In genomic region chr19:34734601-34735103, GRCh38 we compare ENCODE assay signal across 8 cellular contexts. TPM values are rescaled to one million over a fixed set of nuclear protein-coding genes. Genes with fewer than 3 reads are reported as not detected.
DNase-seq lines count a peak whose midpoint lies in the region; ATAC-seq and TF ChIP-seq lines count a peak whose summit lies in the region.

No MANE protein-coding gene starts in this region.

- H3K9me2 ChIP-seq in OCI-LY7 (ENCODE audit: insufficient read depth, low read length) = no peaks in the 10 kb centered on the region

- H3K9me3 Mint-ChIP-seq in progenitor cell of endocrine pancreas (ENCODE audit: low read depth) = peaks cover 6% of the 10 kb centered on the region

- peaks cover 17% of the 10 kb centered on the region for H3K4me1 ChIP-seq in OCI-LY7 (ENCODE audit: insufficient read depth, low read length, poor library complexity, severe bottlenecking)
- H3K4me1 ChIP-seq in esophagus (ENCODE audit: control insufficient read depth in 2 of 2, insufficient read depth in 2 of 2, low read length in 1 of 2) = peaks cover 4 to 16% of the 10 kb centered on the region in 2 donors

- peaks cover 2% of the 10 kb centered on the region; the same call in 1 of the 2 replicates for H3K36me3 ChIP-seq in GM06990 (ENCODE audit: control insufficient read depth, insufficient read depth, low read length)
- peaks cover 11% of the 10 kb centered on the region for H3K36me3 ChIP-seq in OCI-LY7 (ENCODE audit: insufficient read depth, low read length)
- H3K36me3 ChIP-seq in esophagus (ENCODE audit: control insufficient read depth in 2 of 2, insufficient read depth in 2 of 2, low read length in 1 of 2) = peaks cover 0 to 10% of the 10 kb centered on the region in 2 donors

- H3K4me1 Mint-ChIP-seq in progenitor cell of endocrine pancreas (ENCODE audit: low read depth) = peaks cover 16% of the 10 kb centered on the region

- peak overlapping the region; percentile 93 for H3K4me3 Mint-ChIP-seq in progenitor cell of endocrine pancreas (ENCODE audit: low read depth)

- intact Hi-C loops in OCI-LY7 (cut with micrococcal nuclease; ENCODE audit: unreplicated experiment) = no loop called here

- peak overlapping the region; percentile 85 for H3K4me2 ChIP-seq in OCI-LY7 (ENCODE audit: low read length)

- POLR2A ChIA-PET in OCI-LY7 (lab: Charles Lee) = interaction anchor here (0.6 to 0.9 kb wide), 2 partner anchors 11 to 16 kb away, joined by 3 to 5 read pairs; no protein-coding TSS in a partner anchor

- H3K9me3 ChIP-seq in OCI-LY7 (ENCODE audit: low read length) (no peaks in the 10 kb centered on the region), esophagus (ENCODE audit: control insufficient read depth in 2 of 2, insufficient read depth in 1 of 2, low read depth in 1 of 2, low read length in 1 of 2) (peaks cover 0 to 10% of the 10 kb centered on the region in 2 donors)

- CTCF ChIA-PET in OCI-LY7 (lab: Charles Lee; ENCODE audit: unreplicated experiment) = no interaction called here

- H3K27ac Mint-ChIP-seq in progenitor cell of endocrine pancreas = peak overlapping the region; percentile 99

- BruUV-seq in OCI-LY7 (replicated peaks; lab: Mats Ljungman, UMichigan) = TSS peak; percentile 74

- peaks cover 22% of the 10 kb centered on the region for H3K36me3 Mint-ChIP-seq in progenitor cell of endocrine pancreas (ENCODE audit: insufficient read depth)

- H3K27ac ChIP-seq in OCI-LY7 (ENCODE audit: low read depth, low read length, poor library complexity, severe bottlenecking) (no peak overlapping the region), esophagus (ENCODE audit: low read depth in 2 of 2, low read length in 1 of 2) (peak overlapping the region; percentile 93 to 95)

- H2AFZ ChIP-seq in OCI-LY7 (ENCODE audit: low read length) = peak overlapping the region; percentile 99

- no peaks in the 10 kb centered on the region for H3K27me3 Mint-ChIP-seq in progenitor cell of endocrine pancreas

- 21 to 22% methylated on average over 11 of the region's 11 CpGs for WGBS in esophagus, 2 donors

- ATAC-seq in GM21381 (IDR thresholded peaks at IDR 0.05; ENCODE audit: unreplicated experiment) = no peak
- ATAC-seq in GM18520 (IDR thresholded peaks at IDR 0.05; ENCODE audit: unreplicated experiment) = no peak

- DNase-seq in GM06990 (ENCODE audit: extremely low read depth, insufficient read length) (no peak), OCI-LY7 (ENCODE audit: low spot score) (no peak), progenitor cell of endocrine pancreas (ENCODE audit: low spot score, unreplicated experiment) (no peak), superior temporal gyrus (ENCODE audit: extremely low spot score) (no peak), GM10266 (ENCODE audit: extremely low spot score) (no peak)

- no peaks in the 10 kb centered on the region for H4K20me1 ChIP-seq in OCI-LY7 (ENCODE audit: insufficient read depth, low read length)

- no peaks in the 10 kb centered on the region for H3K79me2 ChIP-seq in OCI-LY7 (ENCODE audit: insufficient read depth, low read depth, low read length)

- TF ChIP-seq CTCF in GM06990 (IDR thresholded peaks at IDR 0.05; ENCODE audit: insufficient read depth, low read length, poor library complexity, severe bottlenecking) (no peak), OCI-LY7 (conservative IDR thresholded peaks at IDR 0.05; ENCODE audit: low read length) (no peak), progenitor cell of endocrine pancreas (IDR thresholded peaks at IDR 0.05; ENCODE audit: unreplicated experiment) (no peak), GM10266 (IDR thresholded peaks at IDR 0.05; ENCODE audit: control insufficient read depth, insufficient read depth, low read depth, missing control alignments) (no peak)

- H3K4me3 ChIP-seq in GM06990 (replicated peaks; ENCODE audit: low read depth, low read length) (peak overlapping the region; percentile 83), OCI-LY7 (ENCODE audit: low read depth, low read length, poor library complexity, severe bottlenecking) (peak overlapping the region; percentile 77), esophagus (ENCODE audit: low read depth in 1 of 2, low read length in 2 of 2) (peak overlapping the region; percentile 77 to 80)

- no peaks in the 10 kb centered on the region for H3K27me3 ChIP-seq in GM06990 (replicated peaks; ENCODE audit: control insufficient read depth, insufficient read depth, low read length)
- H3K27me3 ChIP-seq in esophagus (ENCODE audit: control insufficient read depth in 1 of 2, insufficient read depth in 2 of 2, low read length in 2 of 2) = no peaks in the 10 kb centered on the region

RNA-seq across cellular contexts. Expression of gene ZNF181, which starts 0.6 kb away (rescaled TPM):
- total RNA-seq in OCI-LY7 (2014; rRNA removed; shearing (Covaris generic)) = 13.0 and 18.8 TPM in 2 replicates
- 8.3 and 10.4 TPM in 2 replicates for total RNA-seq in OCI-LY7 (2022)
- 1 to 10 TPM; 4.0 to 4.5 TPM for polyA plus RNA-seq in esophagus
- 10.1 and 10.3 TPM in 2 replicates for total RNA-seq in progenitor cell of endocrine pancreas

RNA-seq across cellular contexts. Expression of gene ZNF599, which starts 38.4 kb away (rescaled TPM):
- 0.44 and 3.0 TPM in 2 replicates for total RNA-seq in OCI-LY7 (2014; rRNA removed; shearing (Covaris generic))
- total RNA-seq in OCI-LY7 (2022) (2.8 and 3.3 TPM in 2 replicates), progenitor cell of endocrine pancreas (8.6 and 9.1 TPM in 2 replicates)
- 1 to 10 TPM; 2.1 to 2.7 TPM for polyA plus RNA-seq in esophagus

RNA-seq across cellular contexts. Expression of gene ZNF302, which starts 57.2 kb away (rescaled TPM):
- total RNA-seq in OCI-LY7 (2014; rRNA removed; shearing (Covaris generic)) = 23.9 and 24.6 TPM in 2 replicates
- total RNA-seq in OCI-LY7 (2022) (26.9 and 30.3 TPM in 2 replicates), progenitor cell of endocrine pancreas (40.1 and 41.9 TPM in 2 replicates)
- polyA plus RNA-seq in esophagus = 10 to 100 TPM in 1 of 2 donors, 1 to 10 TPM in 1; 5.9 to 11.1 TPM

RNA-seq across cellular contexts. Expression of gene SCGB2B2, which starts 57.7 kb away (rescaled TPM):
- total RNA-seq in OCI-LY7 (2014; rRNA removed; shearing (Covaris generic)) = 0.54 TPM in 1 of 2 replicates, not detected in the other
- total RNA-seq in OCI-LY7 (2022) = 1.7 and 2.2 TPM in 2 replicates
- polyA plus RNA-seq in esophagus = under 1 TPM; 0.04 to 0.16 TPM
- total RNA-seq in progenitor cell of endocrine pancreas = 0.47 and 0.84 TPM in 2 replicates
